ENCODE assay signal across 8 cellular contexts in the genomic region with DNA sequence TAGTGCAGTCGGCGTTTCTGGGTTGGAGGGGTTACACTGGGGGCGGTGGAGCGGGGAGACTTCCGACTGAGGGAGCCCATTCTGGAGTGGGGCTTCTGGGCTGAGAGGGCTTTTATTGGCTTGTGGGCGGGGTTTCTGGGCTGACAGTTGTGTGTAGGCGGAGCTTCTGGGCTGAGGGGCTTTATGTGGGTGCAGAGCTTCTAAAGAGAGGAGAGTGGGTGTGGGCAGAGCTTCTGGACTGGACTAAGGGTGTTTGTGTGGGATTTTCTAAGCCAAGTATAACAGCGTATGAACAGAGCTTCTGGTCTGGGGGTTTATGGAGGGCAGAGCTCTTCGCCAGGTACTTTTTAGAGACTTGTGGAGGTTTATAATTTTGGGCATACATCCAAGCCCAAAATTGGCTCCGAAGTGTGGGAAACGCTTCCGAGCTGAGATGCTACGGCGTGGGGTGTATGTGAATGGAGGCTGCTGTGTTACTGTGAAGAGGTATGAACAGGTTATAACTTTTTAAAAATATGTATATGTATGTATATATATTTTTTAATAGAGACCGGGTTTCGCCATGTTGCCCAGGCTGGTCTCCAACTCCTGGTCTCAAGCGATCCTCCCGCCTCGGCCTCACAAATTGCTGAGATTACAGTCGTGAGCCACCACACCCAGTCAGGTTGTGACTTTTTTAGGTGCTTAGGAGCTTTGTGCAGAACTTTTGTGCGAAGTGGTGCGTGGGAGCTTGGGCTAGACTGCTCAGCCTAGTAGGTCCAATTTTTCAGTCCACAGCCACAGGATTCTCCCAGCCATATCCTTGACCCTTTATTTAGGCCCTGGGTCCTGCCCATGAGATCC. TPM values are rescaled to one million over a fixed set of nuclear protein-coding genes. Genes with fewer than 3 reads are reported as not detected.
A peak's percentile ranks its signal among the peaks of the same experiment; 100 is the strongest.
DNase-seq lines count a peak whose midpoint lies in the region; ATAC-seq and TF ChIP-seq lines count a peak whose summit lies in the region.

No MANE protein-coding gene starts in this region.

- intact Hi-C loops in mammary epithelial cell (cut with micrococcal nuclease), result loop anchor here (2.0 kb wide), 1 partner anchor 35 kb away; a partner anchor contains a TSS

- no peak overlapping the region for H4K8ac ChIP-seq in mesenchymal stem cell (ENCODE audit: low read length)

- peaks cover 18% of the 10 kb centered on the region for H3K79me2 ChIP-seq in mammary epithelial cell (ENCODE audit: insufficient read depth, low read length)

- H2AFZ ChIP-seq in mammary epithelial cell (ENCODE audit: low read depth, low read length) (peak overlapping the region; percentile 89), mesenchymal stem cell (ENCODE audit: low read depth, low read length) (no peak overlapping the region)

- H3K79me1 ChIP-seq in mesenchymal stem cell (replicated peaks; ENCODE audit: low read length, poor library complexity, severe bottlenecking), result peaks cover 27% of the 10 kb centered on the region

- H2AK5ac ChIP-seq in mesenchymal stem cell (ENCODE audit: low read length, severe bottlenecking), result peak overlapping the region; percentile 12

- in situ Hi-C loops in mammary epithelial cell (cut with MboI; ENCODE audit: low sequenced_read_pairs in 2 of 2), result no loop called here

- H3K18ac ChIP-seq in mesenchymal stem cell (ENCODE audit: low read depth in 1 of 2, low read length in 2 of 2), result peak overlapping the region; percentile 48 to 79

- no peak overlapping the region for H4K91ac ChIP-seq in mesenchymal stem cell (ENCODE audit: low read length)

- H3K23ac ChIP-seq in mesenchymal stem cell (ENCODE audit: low read length in 2 of 2), result no peak overlapping the region

- H3K14ac ChIP-seq in mesenchymal stem cell (ENCODE audit: low read length in 2 of 2), result no peak overlapping the region

- ATAC-seq in HG03565 (IDR thresholded peaks at IDR 0.05; ENCODE audit: unreplicated experiment), result peak; percentile 6
- ATAC-seq in left lobe of liver, result no peak
- no peak for ATAC-seq in GM21515 (IDR thresholded peaks at IDR 0.05; ENCODE audit: unreplicated experiment)

- DNase-seq in GM06990 (ENCODE audit: extremely low read depth, insufficient read length) (no peak), mammary epithelial cell (no peak), mesenchymal stem cell (no peak), left lobe of liver (ENCODE audit: low spot score) (no peak), GOT3 (lab: John Stamatoyannopoulos, UW) (no peak)
- DNase-seq in stimulated activated CD4-positive, alpha-beta T cell treated with anti-CD3 and anti-CD28 coated beads, Interleukin-1b, Interleukin-23, amount 100 ng/mL, for 48 hours, result no peak

- H3K9me3 ChIP-seq in mammary epithelial cell (replicated peaks; ENCODE audit: insufficient read depth, low read length), result no peaks in the 10 kb centered on the region
- no peaks in the 10 kb centered on the region for H3K9me3 ChIP-seq in mesenchymal stem cell (ENCODE audit: control insufficient read depth, low read length)

- peak overlapping the region; percentile 18 for H3K27ac ChIP-seq in mammary epithelial cell (ENCODE audit: insufficient read depth, low read depth, low read length)
- H3K27ac ChIP-seq in mesenchymal stem cell (ENCODE audit: low read length, poor library complexity, severe bottlenecking), result peak overlapping the region; percentile 65

- H4K20me1 ChIP-seq in mammary epithelial cell (ENCODE audit: insufficient read depth, low read length), result no peaks in the 10 kb centered on the region

- peak overlapping the region; percentile 91 for H3K4me3 ChIP-seq in GM06990 (replicated peaks; ENCODE audit: low read depth, low read length)
- H3K4me3 ChIP-seq in mammary epithelial cell (replicated peaks in 1 of 3; ENCODE audit: insufficient read depth in 1 of 3, low read depth in 2 of 3, low read length in 3 of 3), result peak overlapping the region; percentile 96 to 100 (median 98)
- peak overlapping the region; percentile 83 to 92 for H3K4me3 ChIP-seq in mesenchymal stem cell (ENCODE audit: insufficient read depth in 1 of 2, low read depth in 1 of 2, low read length in 2 of 2)

- H2BK12ac ChIP-seq in mesenchymal stem cell (ENCODE audit: low read length in 2 of 2), result no peak overlapping the region

- peak overlapping the region; percentile 86 for H2BK15ac ChIP-seq in mesenchymal stem cell (ENCODE audit: low read depth, poor library complexity, severe bottlenecking)

- H2BK5ac ChIP-seq in mesenchymal stem cell (ENCODE audit: low read depth, low read length, poor library complexity, severe bottlenecking), result no peak overlapping the region

- CTCF ChIA-PET in mammary epithelial cell (lab: Charles Lee; ENCODE audit: low non-redundant PET), result interaction anchor here (0.6 to 1.3 kb wide), 3 partner anchors 26 to 69 kb away, joined by 3 to 16 read pairs (median 6); no protein-coding TSS in a partner anchor

- H3K4me1 ChIP-seq in mammary epithelial cell (ENCODE audit: insufficient read depth, low read length) (peaks cover 20% of the 10 kb centered on the region), mesenchymal stem cell (ENCODE audit: control insufficient read depth, insufficient read depth, low read depth, low read length) (peaks cover 12% of the 10 kb centered on the region)

- BruUV-seq in mammary epithelial cell (replicated peaks; lab: Mats Ljungman, UMichigan), result no TSS peak

- H3K4me2 ChIP-seq in mammary epithelial cell (ENCODE audit: insufficient read depth, low read depth, low read length) (peak overlapping the region; percentile 89), mesenchymal stem cell (ENCODE audit: low read length, poor library complexity, severe bottlenecking) (peak overlapping the region; percentile 69)

- peak overlapping the region; percentile 75 for H2BK120ac ChIP-seq in mesenchymal stem cell (ENCODE audit: low read depth, low read length)

- H3K36me3 ChIP-seq in GM06990 (ENCODE audit: control insufficient read depth, insufficient read depth, low read length) (peaks cover 15% of the 10 kb centered on the region), mammary epithelial cell (ENCODE audit: insufficient read depth, low read length) (peaks cover 7% of the 10 kb centered on the region), mesenchymal stem cell (ENCODE audit: control insufficient read depth in 1 of 2, insufficient read depth in 2 of 2, low read depth in 1 of 2, low read length in 2 of 2) (peaks cover 25 to 38% of the 10 kb centered on the region in 2 experiments)

- peak; percentile 34 for TF ChIP-seq CTCF in GM06990 (IDR thresholded peaks at IDR 0.05; ENCODE audit: insufficient read depth, low read length, poor library complexity, severe bottlenecking)
- no peak for TF ChIP-seq CTCF in mammary epithelial cell (conservative IDR thresholded peaks at IDR 0.05 in 1 of 2, IDR thresholded peaks at IDR 0.05 in 1 of 2; ENCODE audit: extremely low read depth in 1 of 2, insufficient read depth in 1 of 2, low read depth in 1 of 2, low read length in 2 of 2)

- dilution Hi-C loops in mammary epithelial cell (cut with HindIII; ENCODE audit: low sequenced_read_pairs), result no loop called here

- H3K9ac ChIP-seq in mammary epithelial cell (ENCODE audit: insufficient read depth, low read length), result peak overlapping the region; percentile 9
- peak overlapping the region; percentile 92 for H3K9ac ChIP-seq in mesenchymal stem cell (ENCODE audit: low read length)

- 46% methylated on average over 17 of the region's 22 CpGs for WGBS in mammary epithelial cell (ENCODE audit: low coverage, missing lambda C conversion rate)
- WGBS in mesenchymal stem cell, result 59% methylated on average over 21 of the region's 22 CpGs

- H3K27me3 ChIP-seq in GM06990 (replicated peaks; ENCODE audit: control insufficient read depth, insufficient read depth, low read length), result no peaks in the 10 kb centered on the region
- H3K27me3 ChIP-seq in mammary epithelial cell (ENCODE audit: insufficient read depth, low read length), result no peaks in the 10 kb centered on the region
- H3K27me3 ChIP-seq in mesenchymal stem cell (ENCODE audit: control insufficient read depth in 1 of 2, insufficient read depth in 1 of 2, low read length in 2 of 2), result no peaks in the 10 kb centered on the region

- H3K4ac ChIP-seq in mesenchymal stem cell (ENCODE audit: low read depth in 1 of 2, low read length in 2 of 2), result no peak overlapping the region

RNA-seq across cellular contexts. Expression of a gene that starts 0.9 kb away (rescaled TPM):
- total RNA-seq in mammary epithelial cell (10 to 100 TPM in 1 of 2 donors, 1 to 10 TPM in 1; 3.7 to 15.5 TPM), left lobe of liver (6.0 TPM)
- 15.8 TPM for polyA plus RNA-seq in mammary epithelial cell
- polyA minus RNA-seq in mammary epithelial cell, result 11.7 TPM
- polyA plus RNA-seq in mesenchymal stem cell (2013, experiment 1 of 2), result 13.7 TPM
- 13.0 TPM for polyA plus RNA-seq in mesenchymal stem cell (2013, experiment 2 of 2)

RNA-seq across cellular contexts. Expression of a gene that starts 34.2 kb away (rescaled TPM):
- total RNA-seq in mammary epithelial cell (10 to 100 TPM; 83.5 to 92.7 TPM), left lobe of liver (32.2 TPM)
- polyA plus RNA-seq in mammary epithelial cell, result 31.2 TPM
- polyA minus RNA-seq in mammary epithelial cell, result 88.1 TPM
- 30.2 TPM for polyA plus RNA-seq in mesenchymal stem cell (2013, experiment 1 of 2)
- polyA plus RNA-seq in mesenchymal stem cell (2013, experiment 2 of 2), result 28.7 TPM

RNA-seq across cellular contexts. Expression of a gene that starts 59.9 kb away (rescaled TPM):
- total RNA-seq in mammary epithelial cell, result 100 to 1,000 TPM in 1 of 2 donors, 10 to 100 TPM in 1; 39.8 to 109 TPM
- 46.6 TPM for polyA plus RNA-seq in mammary epithelial cell
- polyA minus RNA-seq in mammary epithelial cell, result 103 TPM
- polyA plus RNA-seq in mesenchymal stem cell (2013, experiment 1 of 2), result 111 TPM
- 113 TPM for polyA plus RNA-seq in mesenchymal stem cell (2013, experiment 2 of 2)
- total RNA-seq in left lobe of liver, result 24.1 TPM
